16 cellular contexts compared by ENCODE assay signal in genomic region chr1:207070811-207071210, GRCh38. TPM values are rescaled to one million over a fixed set of nuclear protein-coding genes. Genes with fewer than 3 reads are reported as not detected.
DNase-seq lines count a peak whose midpoint lies in the region; ATAC-seq and TF ChIP-seq lines count a peak whose summit lies in the region.
"Had no signal": no experiment of that assay in that cellular context is flagged by ENCODE, and none has a peak within 500 bp of the region (broad histone marks: within the 10 kb centered on the region; RNA-seq: fewer than 3 reads in every experiment).

No MANE protein-coding gene starts in this region.

- peaks cover 6% of the 10 kb centered on the region for H3K4me1 Mint-ChIP-seq in central memory CD8-positive, alpha-beta T cell
- H3K4me1 Mint-ChIP-seq: GM23338 had no signal

- no peak for TF ChIP-seq CTCF in heart right ventricle (IDR thresholded peaks at IDR 0.05)
- no peak for TF ChIP-seq CTCF in thyroid gland (IDR thresholded peaks at IDR 0.05)

- H3K27ac Mint-ChIP-seq in central memory CD8-positive, alpha-beta T cell (ENCODE audit: low read depth): no peak overlapping the region
- H3K27ac Mint-ChIP-seq: activated T-helper 2 cell treated with anti-CD3 and anti-CD28 coated beads, Interferon-gamma antibody, Interleukin-2, Interleukin-4, amounts not matched to agents 10 μg/mL and 5 μg/mL and 100 μg/mL, durations not matched to agents 14 hours and 24 hours and 36 hours; GM23338 had no signal

- no peak for TF ChIP-seq POLR2A in thyroid gland (IDR thresholded peaks at IDR 0.05)

- H3K4me3 Mint-ChIP-seq in central memory CD8-positive, alpha-beta T cell: no peak overlapping the region
- H3K4me3 Mint-ChIP-seq: GM23338 had no signal

- H3K36me3 Mint-ChIP-seq in central memory CD8-positive, alpha-beta T cell (ENCODE audit: insufficient read depth): peaks cover 1% of the 10 kb centered on the region

- peaks cover 0 to 100% (median 33%) of the 10 kb centered on the region in 9 donors for H3K36me3 ChIP-seq in heart right ventricle
- peaks cover 34 to 51% of the 10 kb centered on the region in 2 donors for H3K36me3 ChIP-seq in thyroid gland
- H3K36me3 ChIP-seq: SJCRH30 had no signal

- intact Hi-C loops in heart right ventricle (cut with DNase I): loop anchor here in 2 of 10 donors (10.0 kb wide), 2 partner anchors 146 to 436 kb away; partner anchors contain the start of genes DYRK3 (in 1 of the 2) and FCMR (in 1 of the 2)
- intact Hi-C loops in left ventricle myocardium superior (cut with micrococcal nuclease): no loop called here
- intact Hi-C loops in thyroid gland (cut with DNase I): loop anchor here (10.0 kb wide), 1 partner anchor 66 kb away; no protein-coding TSS in a partner anchor

- no peaks in the 10 kb centered on the region for H3K9me3 Mint-ChIP-seq in central memory CD8-positive, alpha-beta T cell
- H3K9me3 Mint-ChIP-seq: activated T-helper 2 cell treated with anti-CD3 and anti-CD28 coated beads, Interferon-gamma antibody, Interleukin-2, Interleukin-4, amounts not matched to agents 10 μg/mL and 5 μg/mL and 100 μg/mL, durations not matched to agents 14 hours and 24 hours and 36 hours; GM23338 had no signal

- ATAC-seq in heart right ventricle (peak in 1 of 8 donors; percentile 33), left ventricle myocardium superior (no peak), GM19452 (IDR thresholded peaks at IDR 0.05; ENCODE audit: unreplicated experiment) (no peak), GM21717 (IDR thresholded peaks at IDR 0.05; ENCODE audit: unreplicated experiment) (no peak)
- ATAC-seq in central memory CD8-positive, alpha-beta T cell (replicated peaks; ENCODE audit: extremely low read depth, poor library complexity, severe bottlenecking): peak; percentile 28
- ATAC-seq: GM23338 had no signal

- no peaks in the 10 kb centered on the region for H3K27me3 Mint-ChIP-seq in central memory CD8-positive, alpha-beta T cell

- H3K9me3 ChIP-seq in heart right ventricle: no peaks in the 10 kb centered on the region
- no peaks in the 10 kb centered on the region for H3K9me3 ChIP-seq in thyroid gland
- H3K9me3 ChIP-seq: SJCRH30 had no signal

- H3K27me3 ChIP-seq in heart right ventricle: no peaks in the 10 kb centered on the region
- no peaks in the 10 kb centered on the region for H3K27me3 ChIP-seq in thyroid gland
- H3K27me3 ChIP-seq: SJCRH30 had no signal

- H3K4me1 ChIP-seq in heart right ventricle (peaks cover 0 to 92% (median 29%) of the 10 kb centered on the region in 9 donors), thyroid gland (peaks cover 42 to 43% of the 10 kb centered on the region in 2 donors)
- H3K4me1 ChIP-seq: SJCRH30 had no signal

- H3K4me3 ChIP-seq in heart right ventricle (no peak overlapping the region), thyroid gland (replicated peaks in 1 of 3) (no peak overlapping the region)
- H3K4me3 ChIP-seq: GM23338, SJCRH30 had no signal

- peak overlapping the region in 8 of 10 donors; percentile 50 to 80 (median 71) for H3K27ac ChIP-seq in heart right ventricle
- H3K27ac ChIP-seq in thyroid gland: peak overlapping the region; percentile 32 to 99 (median 98)
- H3K27ac ChIP-seq: SJCRH30 had no signal

- WGBS in heart right ventricle, 2 donors: 88 to 90% methylated on average over 4 of the region's 4 CpGs
- 86% methylated on average over 4 of the region's 4 CpGs for WGBS in thyroid gland, 2 donors

- no peak for DNase-seq in heart right ventricle
- DNase-seq in left ventricle myocardium superior: no peak
- DNase-seq in NOMO-1 (lab: John Stamatoyannopoulos, UW; ENCODE audit: unreplicated experiment in 2 of 2): peak; percentile 57 to 76
- no peak for DNase-seq in central memory CD8-positive, alpha-beta T cell (ENCODE audit: low spot score in 2 of 2)
- DNase-seq in thyroid gland: no peak
- no peak for DNase-seq in activated gamma-delta T cell (lab: John Stamatoyannopoulos, UW)
- DNase-seq: foreskin fibroblast; NCI-H2029; NCI-H774; SJCRH30; stimulated activated CD8-positive, alpha-beta memory T cell treated with anti-CD3 and anti-CD28 coated beads, Interleukin-4, amount 100 ng/mL, for 48 hours had no signal

RNA-seq across cellular contexts. Expression of gene PFKFB2, which starts 17.7 kb away (rescaled TPM):
- total RNA-seq in heart right ventricle: 100 to 1,000 TPM in 5 of 10 donors, 10 to 100 TPM in 5; 45.3 to 161 (median 89.5) TPM
- polyA plus RNA-seq in heart right ventricle: 10 to 100 TPM in 1 of 2 donors, 1 to 10 TPM in 1; 5.2 to 41.4 TPM
- total RNA-seq in left ventricle myocardium superior: 99.0 TPM
- total RNA-seq in thyroid gland: 100 to 1,000 TPM in 2 of 4 donors, 10 to 100 TPM in 2; 87.7 to 191 (median 110) TPM

RNA-seq across cellular contexts. Expression of gene C4BPB, which starts 17.8 kb away (rescaled TPM):
- total RNA-seq in heart right ventricle (1 to 10 TPM in 1 of 10 donors, under 1 TPM in 2, not detected in 7; 0.49 to 1.7 (median 0.57) TPM), left ventricle myocardium superior (not detected), thyroid gland (not detected)
- polyA plus RNA-seq in heart right ventricle: under 1 TPM in 1 of 2 donors, not detected in 1; 0.06 TPM
- total RNA-seq: GM23338, pulmonary artery endothelial cell, SJCRH30 had no signal
- polyA plus RNA-seq: GM23338 had no signal

RNA-seq across cellular contexts. Expression of gene YOD1, which starts 19.8 kb away (rescaled TPM):
- total RNA-seq in heart right ventricle (1 to 10 TPM; 4.1 to 9.1 (median 5.9) TPM), left ventricle myocardium superior (4.9 TPM), thyroid gland (10 to 100 TPM; 11.6 to 17.7 (median 13.5) TPM)
- polyA plus RNA-seq in heart right ventricle: 1 to 10 TPM; 2.6 to 3.7 TPM

RNA-seq across cellular contexts. Expression of gene C4BPA, which starts 33.2 kb away (rescaled TPM):
- total RNA-seq in heart right ventricle (not detected), left ventricle myocardium superior (not detected), thyroid gland (not detected)
- polyA plus RNA-seq in heart right ventricle: not detected
- total RNA-seq: activated T-helper 2 cell treated with anti-CD3 and anti-CD28 coated beads, Interferon-gamma antibody, Interleukin-2, Interleukin-4, amounts not matched to agents 10 μg/mL and 5 μg/mL and 100 μg/mL, durations not matched to agents 14 hours and 24 hours and 36 hours; GM23338; pulmonary artery endothelial cell had no signal
- polyA plus RNA-seq: GM23338 had no signal

RNA-seq across cellular contexts. Expression of gene C1orf116, which starts 38.3 kb away (rescaled TPM):
- 1 to 10 TPM in 1 of 10 donors, under 1 TPM in 9; 0.36 to 1.5 (median 0.65) TPM for total RNA-seq in heart right ventricle
- under 1 TPM; 0.07 to 0.16 TPM for polyA plus RNA-seq in heart right ventricle
- total RNA-seq in left ventricle myocardium superior: 2.0 TPM
- 10 to 100 TPM in 3 of 4 donors, 1 to 10 TPM in 1; 7.1 to 24.6 (median 13.3) TPM for total RNA-seq in thyroid gland
- total RNA-seq: activated T-helper 2 cell treated with anti-CD3 and anti-CD28 coated beads, Interferon-gamma antibody, Interleukin-2, Interleukin-4, amounts not matched to agents 10 μg/mL and 5 μg/mL and 100 μg/mL, durations not matched to agents 14 hours and 24 hours and 36 hours; SJCRH30 had no signal

Comparison
In these comparisons a context has a peak if more than half of its experiments do, and no peak if none do; other contexts are left out.
1. DNase-seq: peak in NOMO-1 (2 of 2); none in heart right ventricle (0 of 2), left ventricle myocardium superior (single experiment), central memory CD8-positive, alpha-beta T cell (0 of 2), thyroid gland (0 of 2) and activated gamma-delta T cell (single experiment).